ENCODE assay signal across 2 cellular contexts in the genomic region with DNA sequence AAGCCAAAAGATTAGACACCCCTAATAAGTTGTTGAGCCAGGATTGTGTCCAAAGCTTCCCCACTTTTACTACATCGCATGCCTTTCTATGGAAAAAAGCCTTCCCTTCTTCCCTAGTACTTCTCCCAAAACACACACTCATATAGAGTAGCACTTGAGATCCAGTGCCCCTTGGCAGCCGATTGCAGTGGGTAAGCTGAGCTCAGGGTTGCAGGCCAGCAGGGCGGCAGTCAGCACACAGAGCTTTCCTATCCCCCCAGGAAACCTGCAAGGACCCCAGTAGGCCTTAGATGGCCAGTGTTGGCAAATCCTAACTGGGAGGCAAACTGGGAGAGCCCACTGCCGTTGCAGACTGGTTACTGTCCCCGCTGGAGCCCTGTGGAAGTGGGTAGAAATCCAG.
TF ChIP-seq lines count a peak whose summit lies in the region.

No MANE protein-coding gene starts in this region.

TF ChIP-seq in A549, 52 proteins besides CTCF, POLR2A, EP300 and RAD21:
- TF ChIP-seq, protein P1, sequence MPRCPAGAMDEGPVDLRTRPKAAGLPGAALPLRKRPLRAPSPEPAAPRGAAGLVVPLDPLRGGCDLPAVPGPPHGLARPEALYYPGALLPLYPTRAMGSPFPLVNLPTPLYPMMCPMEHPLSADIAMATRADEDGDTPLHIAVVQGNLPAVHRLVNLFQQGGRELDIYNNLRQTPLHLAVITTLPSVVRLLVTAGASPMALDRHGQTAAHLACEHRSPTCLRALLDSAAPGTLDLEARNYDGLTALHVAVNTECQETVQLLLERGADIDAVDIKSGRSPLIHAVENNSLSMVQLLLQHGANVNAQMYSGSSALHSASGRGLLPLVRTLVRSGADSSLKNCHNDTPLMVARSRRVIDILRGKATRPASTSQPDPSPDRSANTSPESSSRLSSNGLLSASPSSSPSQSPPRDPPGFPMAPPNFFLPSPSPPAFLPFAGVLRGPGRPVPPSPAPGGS (IDR thresholded peaks at IDR 0.05), result no peak
- no peak for TF ChIP-seq NR3C1 (IDR thresholded peaks at IDR 0.05)

TF ChIP-seq in GM12878, 131 proteins besides CTCF, POLR2A, EP300 and RAD21 (continued from another document):
- TF ChIP-seq E2F8 (IDR thresholded peaks at IDR 0.05; ENCODE audit: low read depth, partially characterized antibody), result no peak
- TF ChIP-seq CEBPB (IDR thresholded peaks at IDR 0.05; ENCODE audit: borderline replicate concordance in 1 of 2, low read depth in 2 of 2, low read length in 2 of 2), result no peak
- no peak for TF ChIP-seq ZNF384 (IDR thresholded peaks at IDR 0.05; ENCODE audit: borderline replicate concordance, low read depth, low read length)
- no peak for TF ChIP-seq EZH2 (IDR thresholded peaks at IDR 0.05; ENCODE audit: borderline replicate concordance, control insufficient read depth, low read depth, low read length)
- TF ChIP-seq IRF5 (IDR thresholded peaks at IDR 0.05; ENCODE audit: borderline replicate concordance), result no peak
- TF ChIP-seq JUND (IDR thresholded peaks at IDR 0.05; ENCODE audit: low read depth, low read length), result no peak
